8 cellular contexts compared by ENCODE assay signal in genomic region chr15:40069178-40070165, GRCh38. TPM values are rescaled to one million over a fixed set of nuclear protein-coding genes. Genes with fewer than 3 reads are reported as not detected.
DNase-seq lines count a peak whose midpoint lies in the region; ATAC-seq and TF ChIP-seq lines count a peak whose summit lies in the region.

No MANE protein-coding gene starts in this region.

- DNase-seq in Daoy (ENCODE audit: low read depth) (peak; percentile 97), H4 (ENCODE audit: low spot score) (peak; percentile 98), NCI-H1417 treated with DMSO at 0.1 percent for 48 hours (lab: John Stamatoyannopoulos, UW) (peak; percentile 62), WERI-Rb-1 (no peak), right atrium auricular region (ENCODE audit: low spot score) (peak; percentile 82), retinal pigment epithelial cell (ENCODE audit: low read depth) (peak; percentile 93)
- no peak for DNase-seq in activated CD4-positive, CD25-positive, alpha-beta regulatory T cell treated with anti-CD3 and anti-CD28 coated beads, Interleukin-2, amount 50 U/mL, for 72 hours

- no peak for TF ChIP-seq CTCF in WERI-Rb-1 (IDR thresholded peaks at IDR 0.05; ENCODE audit: low read depth, low read length)
- TF ChIP-seq CTCF in right atrium auricular region (IDR thresholded peaks at IDR 0.05) = peak in 1 of 2 donors; percentile 10
- TF ChIP-seq CTCF in retinal pigment epithelial cell (conservative IDR thresholded peaks at IDR 0.05; ENCODE audit: low read depth, low read length) = no peak

- H3K36me3 ChIP-seq in WERI-Rb-1 (no peaks in the 10 kb centered on the region), right atrium auricular region (no peaks in the 10 kb centered on the region)

- H3K4me1 ChIP-seq in right atrium auricular region = peaks cover 0 to 23% of the 10 kb centered on the region in 2 donors

- H3K27ac ChIP-seq in WERI-Rb-1 = peak overlapping the region; percentile 61
- H3K27ac ChIP-seq in right atrium auricular region = peak overlapping the region; percentile 58 to 80

- H3K9me3 ChIP-seq in WERI-Rb-1 (ENCODE audit: severe bottlenecking) = no peaks in the 10 kb centered on the region
- no peaks in the 10 kb centered on the region for H3K9me3 ChIP-seq in right atrium auricular region

- H3K4me3 ChIP-seq in WERI-Rb-1 (ENCODE audit: low read depth, low read length) = no peak overlapping the region
- H3K4me3 ChIP-seq in right atrium auricular region = no peak overlapping the region
- H3K4me3 ChIP-seq in retinal pigment epithelial cell (ENCODE audit: low read length) = no peak overlapping the region

- ATAC-seq in HG03342 (IDR thresholded peaks at IDR 0.05; ENCODE audit: unreplicated experiment) = no peak

- H3K27me3 ChIP-seq in WERI-Rb-1 (ENCODE audit: insufficient read depth, low read depth, severe bottlenecking) (no peaks in the 10 kb centered on the region), right atrium auricular region (no peaks in the 10 kb centered on the region)

RNA-seq across cellular contexts. Expression of gene SRP14, which starts 30.5 kb away (rescaled TPM):
- 242 and 260 TPM in 2 replicates for total RNA-seq in Daoy (2014; rRNA removed; shearing (Covaris generic))
- total RNA-seq in H4 (2014; rRNA removed; shearing (Covaris generic)) = 317 and 358 TPM in 2 replicates
- 100 to 1,000 TPM; 255 to 283 TPM for total RNA-seq in right atrium auricular region

RNA-seq across cellular contexts. Expression of gene BMF, which starts 39.2 kb away (rescaled TPM):
- 2.2 and 3.7 TPM in 2 replicates for total RNA-seq in Daoy (2014; rRNA removed; shearing (Covaris generic))
- total RNA-seq in H4 (2014; rRNA removed; shearing (Covaris generic)) = 18.7 and 19.6 TPM in 2 replicates
- total RNA-seq in right atrium auricular region = 1 to 10 TPM; 1.3 to 3.0 TPM

Comparison
In these comparisons a context has a peak if more than half of its experiments do, and no peak if none do; other contexts are left out.
1. DNase-seq: peak in Daoy (single experiment), H4 (single experiment), NCI-H1417 treated with DMSO at 0.1 percent for 48 hours (single experiment), right atrium auricular region (single experiment) and retinal pigment epithelial cell (single experiment); none in WERI-Rb-1 (single experiment) and activated CD4-positive, CD25-positive, alpha-beta regulatory T cell treated with anti-CD3 and anti-CD28 coated beads, Interleukin-2, amount 50 U/mL, for 72 hours (single experiment).